1 cellular context compared by ENCODE assay signal in genomic region chr7:55527314-55527713, GRCh38.
TF ChIP-seq lines count a peak whose summit lies in the region.

No MANE protein-coding gene starts in this region.

TF ChIP-seq in SK-N-SH, 30 proteins besides CTCF, POLR2A, EP300 and RAD21 (continued from another document):
- TF ChIP-seq MAX (IDR thresholded peaks at IDR 0.05; ENCODE audit: low read depth) = no peak
- TF ChIP-seq YY1 (IDR thresholded peaks at IDR 0.05; ENCODE audit: low read depth) = no peak
- TF ChIP-seq ZBTB33 (IDR thresholded peaks at IDR 0.05; ENCODE audit: borderline replicate concordance, low read depth) = no peak
- no peak for TF ChIP-seq MEF2A (IDR thresholded peaks at IDR 0.05; ENCODE audit: borderline replicate concordance, low read depth)
- no peak for TF ChIP-seq USF1 (IDR thresholded peaks at IDR 0.05; ENCODE audit: borderline replicate concordance, low read depth)
- TF ChIP-seq ELF1 (IDR thresholded peaks at IDR 0.05) = no peak
- TF ChIP-seq IRF3 (IDR thresholded peaks at IDR 0.05; ENCODE audit: low read depth, low read length) = no peak
- no peak for TF ChIP-seq FOXM1 (IDR thresholded peaks at IDR 0.05; ENCODE audit: low read depth)
- TF ChIP-seq MXI1 (IDR thresholded peaks at IDR 0.05; ENCODE audit: low read depth, low read length) = no peak
- TF ChIP-seq SMC3 (IDR thresholded peaks at IDR 0.05; ENCODE audit: low read depth, low read length) = no peak
TF ChIP-seq in SK-N-SH: peak in this region for 0.
